In the genomic region with DNA sequence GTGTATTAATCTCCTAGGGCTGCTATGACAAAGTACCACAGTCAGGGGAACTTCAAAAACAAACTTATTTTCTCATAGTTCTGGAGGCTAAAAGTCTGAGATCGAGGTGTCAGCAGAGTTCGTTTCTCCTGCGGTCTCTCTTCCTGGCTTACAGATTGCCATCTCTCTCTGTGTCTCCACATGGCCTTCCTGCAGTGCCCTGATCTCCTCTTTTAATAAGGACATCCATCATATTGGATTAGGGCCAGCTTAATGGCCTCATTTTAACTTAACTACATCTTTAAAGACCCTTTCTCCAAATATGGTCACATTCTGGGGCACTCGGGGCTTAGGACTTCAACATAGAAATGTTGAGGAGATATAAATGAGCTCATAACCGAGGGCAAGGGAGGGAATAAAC, we compare ENCODE assay signal across 19 cellular contexts. TPM values are rescaled to one million over a fixed set of nuclear protein-coding genes. Genes with fewer than 3 reads are reported as not detected.
"Had no signal": no experiment of that assay in that cellular context is flagged by ENCODE, and none has a peak within 500 bp of the region (broad histone marks: within the 10 kb centered on the region; RNA-seq: fewer than 3 reads in every experiment).

No MANE protein-coding gene starts in this region.

- H3K4me3 ChIP-seq: left ventricle myocardium inferior, sigmoid colon, suprapubic skin, upper lobe of left lung had no signal

- H3K27ac ChIP-seq: left ventricle myocardium inferior, sigmoid colon, suprapubic skin, upper lobe of left lung had no signal

- H3K27me3 Mint-ChIP-seq: activated T-helper 17 cell treated with anti-CD3 and anti-CD28 coated beads, Interleukin-2, amount 50 U/mL, for 72 hours; effector memory CD8-positive, alpha-beta T cell had no signal

- H3K27ac Mint-ChIP-seq: activated CD8-positive, alpha-beta T cell treated with anti-CD3 and anti-CD28 coated beads, Interleukin-2, amount 10 ng/mL, durations not matched to agents 7 days and 5 days; activated naive CD4-positive, alpha-beta T cell treated with anti-CD3 and anti-CD28 coated beads, Interleukin-2, amount 50 U/mL, for 72 hours; activated T-helper 17 cell treated with anti-CD3 and anti-CD28 coated beads, Interleukin-2, amount 50 U/mL, for 72 hours; brain; effector memory CD8-positive, alpha-beta T cell; nephron had no signal

- H3K9me3 Mint-ChIP-seq: activated naive CD4-positive, alpha-beta T cell treated with anti-CD3 and anti-CD28 coated beads, Interleukin-2, amount 50 U/mL, for 72 hours; activated T-helper 17 cell treated with anti-CD3 and anti-CD28 coated beads, Interleukin-2, amount 50 U/mL, for 72 hours; brain; effector memory CD8-positive, alpha-beta T cell; nephron had no signal

- H3K4me1 Mint-ChIP-seq: brain had no signal

- H3K36me3 ChIP-seq: left ventricle myocardium inferior, sigmoid colon, suprapubic skin had no signal

- H3K9me3 ChIP-seq: left ventricle myocardium inferior, sigmoid colon, suprapubic skin, upper lobe of left lung had no signal

- FAIRE-seq: keratinocyte had no signal

- H3K4me3 Mint-ChIP-seq: activated CD8-positive, alpha-beta T cell treated with anti-CD3 and anti-CD28 coated beads, Interleukin-2, amount 10 ng/mL, durations not matched to agents 7 days and 5 days; activated T-helper 17 cell treated with anti-CD3 and anti-CD28 coated beads, Interleukin-2, amount 50 U/mL, for 72 hours; brain; effector memory CD8-positive, alpha-beta T cell; nephron had no signal

- H3K27me3 ChIP-seq: sigmoid colon, suprapubic skin, upper lobe of left lung had no signal

- DNase-seq: activated CD4-positive, alpha-beta T cell treated with anti-CD3 and anti-CD28 coated beads for 1 hour; activated CD8-positive, alpha-beta T cell treated with anti-CD3 and anti-CD28 coated beads, Interleukin-2, amount 10 ng/mL, durations not matched to agents 7 days and 5 days; amniotic stem cell; effector memory CD8-positive, alpha-beta T cell; left ventricle myocardium inferior; mesenchymal stem cell; sigmoid colon; stimulated activated CD4-positive, alpha-beta T cell treated with anti-CD3 and anti-CD28 coated beads, Interleukin-2, amount 100 ng/mL, for 48 hours; stimulated activated naive CD8-positive, alpha-beta T cell treated with anti-CD3 and anti-CD28 coated beads, Interleukin-15, Interleukin-2, amounts not matched to agents 100 U/mL and 50 U/mL, for 24 hours; upper lobe of left lung had no signal

- H3K36me3 Mint-ChIP-seq: brain had no signal

RNA-seq across cellular contexts. Expression of gene TRAF3IP3, which starts 16.3 kb away (rescaled TPM):
- total RNA-seq: epithelial cell of proximal tubule, pulmonary artery endothelial cell had no signal

RNA-seq across cellular contexts. Expression of gene IRF6, which starts 33.8 kb away (rescaled TPM):
- total RNA-seq: T-helper 2 cell treated with Interferon-gamma antibody and Interleukin-4, amounts not matched to agents 100 ng/mL and 5 ng/mL, for 36 hours had no signal
